ENCODE assay signal across 7 cellular contexts in the genomic region with DNA sequence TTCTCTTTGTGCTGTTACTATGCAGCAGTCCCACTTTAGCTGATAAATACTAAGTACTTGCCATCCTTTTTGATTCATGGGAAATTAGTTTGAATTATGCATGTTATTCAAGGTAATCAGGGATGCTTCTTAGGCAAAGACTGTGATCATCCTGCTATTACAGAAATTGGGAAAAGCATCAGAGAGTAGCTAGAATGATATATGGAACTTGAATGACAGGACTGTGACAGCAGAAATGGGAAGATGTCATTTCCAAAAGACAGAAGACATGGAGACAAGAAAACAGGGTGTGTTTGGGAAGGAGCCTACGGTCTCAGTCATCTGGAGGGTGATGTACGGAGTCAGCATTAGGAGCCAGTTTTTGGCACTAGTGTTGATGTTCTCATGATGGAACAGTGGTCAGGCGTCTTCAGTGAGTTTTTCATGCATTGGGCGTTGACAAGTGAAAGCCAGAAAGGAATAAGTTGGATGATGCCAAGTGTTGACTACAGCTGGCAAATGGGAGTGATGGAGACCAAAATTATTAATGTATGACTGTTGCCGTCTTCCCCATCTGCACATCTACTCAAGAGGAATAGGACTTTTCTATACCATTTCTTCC.
"Had no signal": no experiment of that assay in that cellular context is flagged by ENCODE, and none has a peak within 500 bp of the region (broad histone marks: within the 10 kb centered on the region; RNA-seq: fewer than 3 reads in every experiment).

No MANE protein-coding gene starts in this region.

- DNase-seq: H7, HFFc6 had no signal

- ATAC-seq: HCT116, HepG2 had no signal

- H3K27ac ChIP-seq: HL-60 had no signal

- H3K4me3 ChIP-seq: GM23338, HAP-1 had no signal

- H2AFZ ChIP-seq: GM23338 had no signal

- H3K9me3 ChIP-seq: HAP-1 had no signal

- FAIRE-seq: HepG2 had no signal

- H3K36me3 ChIP-seq: HAP-1 had no signal
